22 cellular contexts compared by ENCODE assay signal in genomic region chr9:93860694-93861658, GRCh38.
A peak's percentile ranks its signal among the peaks of the same experiment; 100 is the strongest.
DNase-seq lines count a peak whose midpoint lies in the region; ATAC-seq and TF ChIP-seq lines count a peak whose summit lies in the region.
"Had no signal": no experiment of that assay in that cellular context is flagged by ENCODE, and none has a peak within 500 bp of the region (broad histone marks: within the 10 kb centered on the region; RNA-seq: fewer than 3 reads in every experiment).

No MANE protein-coding gene starts in this region.

- peak overlapping the region; percentile 32 for H3K4me3 Mint-ChIP-seq in T-helper 17 cell
- H3K4me3 Mint-ChIP-seq: activated B cell treated with CpG ODN at 0.5 μM for 24 hours; activated CD4-positive, alpha-beta memory T cell treated with anti-CD3 and anti-CD28 coated beads for 36 hours; activated naive CD8-positive, alpha-beta T cell treated with anti-CD3 and anti-CD28 coated beads for 36 hours; HFFc6; naive B cell; stimulated activated memory B cell treated with anti-CD40 and anti-IgM and Interleukin-4, amounts not matched to agents 10 μg/mL and 1 μg/mL and 100 μg/mL, for 72 hours had no signal

- no peak overlapping the region for H3K27ac Mint-ChIP-seq in T-helper 17 cell
- H3K27ac Mint-ChIP-seq: activated B cell treated with CpG ODN at 0.5 μM for 24 hours; activated CD4-positive, alpha-beta memory T cell treated with anti-CD3 and anti-CD28 coated beads for 36 hours; activated naive CD8-positive, alpha-beta T cell treated with anti-CD3 and anti-CD28 coated beads for 36 hours; HFFc6; naive B cell; stimulated activated memory B cell treated with anti-CD40 and anti-IgM and Interleukin-4, amounts not matched to agents 10 μg/mL and 1 μg/mL and 100 μg/mL, for 72 hours had no signal

- peaks cover 74% of the 10 kb centered on the region for H3K27me3 Mint-ChIP-seq in T-helper 17 cell

- TF ChIP-seq CTCF in GM13977 (IDR thresholded peaks at IDR 0.05; ENCODE audit: extremely low read depth, insufficient read depth, missing control alignments) (no peak), tibial artery (IDR thresholded peaks at IDR 0.05) (no peak)

- in situ Hi-C loops in GM13977 (cut with MboI; ENCODE audit: low pct_unique_long_range_greater_than_20kb, low sequenced_read_pairs, unreplicated experiment): no loop called here

- H3K4me1 ChIP-seq in iPS-15b (ENCODE audit: control insufficient read depth, insufficient read depth, low read length) (peaks cover 5% of the 10 kb centered on the region), tibial artery (no peaks in the 10 kb centered on the region)
- H3K4me1 ChIP-seq: ascending aorta had no signal

- H3K36me3 ChIP-seq in iPS-15b (ENCODE audit: control insufficient read depth, insufficient read depth, low read length): no peaks in the 10 kb centered on the region
- no peaks in the 10 kb centered on the region for H3K36me3 ChIP-seq in tibial artery
- H3K36me3 ChIP-seq: ascending aorta, thoracic aorta had no signal

- H3K9ac ChIP-seq in iPS-15b (ENCODE audit: low read depth, low read length): no peak overlapping the region
- H3K9ac ChIP-seq: KMS-11 had no signal

- no peak for ATAC-seq in T-helper 17 cell
- no peak for ATAC-seq in HG02759 (IDR thresholded peaks at IDR 0.05; ENCODE audit: unreplicated experiment)
- ATAC-seq: stimulated activated memory B cell treated with anti-CD40 and anti-IgM and Interleukin-4, amounts not matched to agents 10 μg/mL and 1 μg/mL and 100 μg/mL, for 72 hours had no signal

- H3K4me3 ChIP-seq in iPS-15b (ENCODE audit: low read depth, low read length) (peak overlapping the region; percentile 32), tibial artery (no peak overlapping the region)
- H3K4me3 ChIP-seq: ascending aorta, thoracic aorta had no signal

- H3K9me3 ChIP-seq in T-helper 17 cell (ENCODE audit: control insufficient read depth, low read length, poor library complexity, severe bottlenecking): no peaks in the 10 kb centered on the region
- no peaks in the 10 kb centered on the region for H3K9me3 ChIP-seq in iPS-15b (ENCODE audit: control insufficient read depth, insufficient read depth, low read length)
- no peaks in the 10 kb centered on the region for H3K9me3 ChIP-seq in tibial artery
- H3K9me3 ChIP-seq: ascending aorta, thoracic aorta had no signal

- no peak overlapping the region for H3K27ac ChIP-seq in tibial artery
- H3K27ac ChIP-seq: ascending aorta, C4-2B, KMS-11, thoracic aorta had no signal

- peaks cover 4% of the 10 kb centered on the region for H3K4me1 Mint-ChIP-seq in T-helper 17 cell
- H3K4me1 Mint-ChIP-seq: activated B cell treated with CpG ODN at 0.5 μM for 24 hours; stimulated activated memory B cell treated with anti-CD40 and anti-IgM and Interleukin-4, amounts not matched to agents 10 μg/mL and 1 μg/mL and 100 μg/mL, for 72 hours had no signal

- intact Hi-C loops in posterior vena cava (cut with DNase I): no loop called here
- intact Hi-C loops in tibial artery (cut with DNase I; ENCODE audit: low total_unique reads): no loop called here

- DNase-seq in GM13977 (ENCODE audit: low spot score) (peak; percentile 18), T-helper 17 cell (no peak), posterior vena cava (ENCODE audit: low spot score) (peak; percentile 66), tibial artery (no peak), NCI-H2107 (lab: John Stamatoyannopoulos, UW) (no peak)
- DNase-seq: activated B cell treated with CpG ODN at 0.5 μM for 24 hours; activated CD4-positive, alpha-beta memory T cell treated with anti-CD3 and anti-CD28 coated beads for 36 hours; activated CD8-positive, alpha-beta memory T cell treated with anti-CD3 and anti-CD28 coated beads, Interleukin-2, amount 50 U/mL, for 48 hours; activated naive CD8-positive, alpha-beta T cell treated with anti-CD3 and anti-CD28 coated beads for 36 hours; HFFc6; naive B cell; NCI-H1694; NCI-H2171; occipital lobe; stimulated activated CD4-positive, alpha-beta T cell treated with anti-CD3 and anti-CD28 coated beads, Interleukin-4, amount 100 ng/mL, for 1 hour had no signal

- peaks cover 7% of the 10 kb centered on the region for H3K27me3 ChIP-seq in iPS-15b (ENCODE audit: control insufficient read depth, insufficient read depth, low read length)
- peaks cover 0 to 57% of the 10 kb centered on the region in 2 donors for H3K27me3 ChIP-seq in tibial artery
- H3K27me3 ChIP-seq: ascending aorta had no signal

- H3K36me3 Mint-ChIP-seq in T-helper 17 cell (ENCODE audit: low read depth): peaks cover 4% of the 10 kb centered on the region
- H3K36me3 Mint-ChIP-seq: activated CD4-positive, alpha-beta memory T cell treated with anti-CD3 and anti-CD28 coated beads for 36 hours; activated naive CD8-positive, alpha-beta T cell treated with anti-CD3 and anti-CD28 coated beads for 36 hours; stimulated activated memory B cell treated with anti-CD40 and anti-IgM and Interleukin-4, amounts not matched to agents 10 μg/mL and 1 μg/mL and 100 μg/mL, for 72 hours had no signal

Comparison
In these comparisons a context has a peak if more than half of its experiments do, and no peak if none do; other contexts are left out.
1. DNase-seq: peak in GM13977 (single experiment) and posterior vena cava (single experiment); none in T-helper 17 cell (0 of 3), tibial artery (0 of 2) and NCI-H2107 (single experiment).